In the genomic region with DNA sequence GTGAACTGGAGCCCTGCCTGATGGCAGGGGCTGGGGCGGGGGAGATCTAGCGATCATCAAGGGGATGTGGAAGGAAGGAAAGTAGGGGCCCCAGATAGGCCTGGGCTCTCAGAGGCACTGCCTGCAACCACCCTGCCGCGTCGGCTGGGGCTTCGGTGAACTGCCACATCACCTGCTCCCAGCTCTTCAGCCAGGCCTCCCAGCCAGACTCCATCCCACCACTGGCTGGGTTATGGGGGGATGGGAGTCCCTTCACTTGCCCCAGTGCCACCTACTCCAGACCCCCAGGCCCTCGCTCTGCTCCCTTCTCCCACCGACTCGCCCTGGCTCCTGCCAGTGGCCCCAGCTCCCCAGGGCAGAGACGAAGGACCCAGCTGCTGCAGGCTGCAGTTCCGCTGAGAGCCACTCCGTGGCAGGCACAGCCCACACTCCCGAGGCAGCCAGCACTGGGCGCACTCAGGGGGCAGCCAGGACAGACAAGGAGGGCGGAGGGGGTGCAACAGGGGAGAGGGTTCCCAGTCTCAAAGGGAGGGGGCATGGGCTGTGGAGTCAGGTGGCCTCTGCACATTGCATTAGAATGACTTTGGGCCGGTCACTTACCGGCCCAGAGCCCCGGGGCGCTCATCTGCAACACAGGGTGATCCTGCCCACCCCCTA, we compare ENCODE assay signal across 8 cellular contexts. TPM values are rescaled to one million over a fixed set of nuclear protein-coding genes. Genes with fewer than 3 reads are reported as not detected.
DNase-seq lines count a peak whose midpoint lies in the region; ATAC-seq lines count a peak whose summit lies in the region.

No MANE protein-coding gene starts in this region.

- peak overlapping the region; percentile 15 for H2AFZ ChIP-seq in mesenchymal stem cell (ENCODE audit: low read depth, low read length)

- H3K27ac ChIP-seq in CD4-positive, CD25-positive, alpha-beta regulatory T cell (ENCODE audit: insufficient read depth, low read length, poor library complexity, severe bottlenecking) = no peak overlapping the region
- no peak overlapping the region for H3K27ac ChIP-seq in mesenchymal stem cell (ENCODE audit: low read length, poor library complexity, severe bottlenecking)

- no peak overlapping the region for H4K91ac ChIP-seq in mesenchymal stem cell (ENCODE audit: low read length)

- peaks cover 0 to 20% (median 3%) of the 10 kb centered on the region in 4 donors for H3K4me1 Mint-ChIP-seq in CD4-positive, CD25-positive, alpha-beta regulatory T cell
- H3K4me1 Mint-ChIP-seq in activated CD4-positive, alpha-beta T cell treated with anti-CD3 and anti-CD28 coated beads, Interleukin-2, amount 10 ng/mL, durations not matched to agents 7 days and 5 days = peaks cover 14% of the 10 kb centered on the region

- no peak overlapping the region for H2AK5ac ChIP-seq in mesenchymal stem cell (ENCODE audit: low read length, severe bottlenecking)

- H2BK12ac ChIP-seq in mesenchymal stem cell (ENCODE audit: low read length in 2 of 2) = peak overlapping the region in 1 of 2 experiments; percentile 55

- peak overlapping the region in 1 of 3 donors; percentile 63 for H3K27ac Mint-ChIP-seq in CD4-positive, CD25-positive, alpha-beta regulatory T cell
- no peak overlapping the region for H3K27ac Mint-ChIP-seq in activated CD4-positive, alpha-beta T cell treated with anti-CD3 and anti-CD28 coated beads, Interleukin-2, amount 10 ng/mL, durations not matched to agents 7 days and 5 days

- CTCF ChIA-PET in activated CD4-positive, alpha-beta T cell treated with anti-CD3 and anti-CD28 coated beads, Interleukin-2, amount 10 ng/mL, durations not matched to agents 7 days and 5 days (lab: Charles Lee) = interaction anchor here (0.6 to 2.7 kb wide), 25 partner anchors 9 to 794 kb away, joined by 3 to 13 read pairs (median 4); a partner anchor contains a TSS

- POLR2A ChIA-PET in activated CD4-positive, alpha-beta T cell treated with anti-CD3 and anti-CD28 coated beads, Interleukin-2, amount 10 ng/mL, durations not matched to agents 7 days and 5 days (lab: Charles Lee) = no interaction called here

- ATAC-seq in CD4-positive, CD25-positive, alpha-beta regulatory T cell (ENCODE audit: low read depth in 2 of 2) = peak; percentile 77 to 79
- peak; percentile 79 for ATAC-seq in GM19372 (IDR thresholded peaks at IDR 0.05; ENCODE audit: low read depth, unreplicated experiment)
- peak; percentile 84 for ATAC-seq in stimulated activated naive CD8-positive, alpha-beta T cell treated with anti-CD3 and anti-CD28 coated beads, Interleukin-15, Interleukin-2, amounts not matched to agents 100 U/mL and 50 U/mL, for 24 hours

- H3K27me3 ChIP-seq in CD4-positive, CD25-positive, alpha-beta regulatory T cell (ENCODE audit: control insufficient read depth, insufficient read depth, low read length) = peaks cover 5% of the 10 kb centered on the region
- peaks cover 36 to 85% of the 10 kb centered on the region in 2 experiments for H3K27me3 ChIP-seq in mesenchymal stem cell (ENCODE audit: control insufficient read depth in 1 of 2, insufficient read depth in 1 of 2, low read length in 2 of 2)

- peaks cover 0 to 1% (median 0%) of the 10 kb centered on the region in 7 donors for H3K9me3 Mint-ChIP-seq in CD4-positive, CD25-positive, alpha-beta regulatory T cell
- no peaks in the 10 kb centered on the region for H3K9me3 Mint-ChIP-seq in activated CD4-positive, alpha-beta T cell treated with anti-CD3 and anti-CD28 coated beads, Interleukin-2, amount 10 ng/mL, durations not matched to agents 7 days and 5 days

- no peak overlapping the region for H4K8ac ChIP-seq in mesenchymal stem cell (ENCODE audit: low read length)

- peaks cover 17% of the 10 kb centered on the region for H3K27me3 Mint-ChIP-seq in CD4-positive, CD25-positive, alpha-beta regulatory T cell
- peaks cover 27% of the 10 kb centered on the region for H3K27me3 Mint-ChIP-seq in activated CD4-positive, alpha-beta T cell treated with anti-CD3 and anti-CD28 coated beads, Interleukin-2, amount 10 ng/mL, durations not matched to agents 7 days and 5 days

- H3K79me1 ChIP-seq in mesenchymal stem cell (replicated peaks; ENCODE audit: low read length, poor library complexity, severe bottlenecking) = no peaks in the 10 kb centered on the region

- no peak overlapping the region for H3K4ac ChIP-seq in mesenchymal stem cell (ENCODE audit: low read depth in 1 of 2, low read length in 2 of 2)

- DNase-seq in CD4-positive, CD25-positive, alpha-beta regulatory T cell = peak; percentile 35 to 65 (median 51)
- DNase-seq in Kasumi-1 (lab: John Stamatoyannopoulos, UW) (peak; percentile 63 to 70), dermis blood vessel endothelial cell (peak; percentile 72), mesenchymal stem cell (peak; percentile 57), mesenteric fat pad (ENCODE audit: low spot score) (no peak)
- peak; percentile 65 for DNase-seq in activated CD4-positive, alpha-beta T cell treated with anti-CD3 and anti-CD28 coated beads, Interleukin-2, amount 10 ng/mL, durations not matched to agents 7 days and 5 days
- DNase-seq in stimulated activated naive CD8-positive, alpha-beta T cell treated with anti-CD3 and anti-CD28 coated beads, Interleukin-15, Interleukin-2, amounts not matched to agents 100 U/mL and 50 U/mL, for 24 hours = peak; percentile 66

- no peak overlapping the region for H3K9ac ChIP-seq in mesenchymal stem cell (ENCODE audit: low read length)

- no peak overlapping the region for H2BK5ac ChIP-seq in mesenchymal stem cell (ENCODE audit: low read depth, low read length, poor library complexity, severe bottlenecking)

- H3K9me3 ChIP-seq in CD4-positive, CD25-positive, alpha-beta regulatory T cell (ENCODE audit: control insufficient read depth in 2 of 2, low read length in 2 of 2) = no peaks in the 10 kb centered on the region
- H3K9me3 ChIP-seq in mesenchymal stem cell (ENCODE audit: control insufficient read depth, low read length) = no peaks in the 10 kb centered on the region

- H3K4me3 ChIP-seq in CD4-positive, CD25-positive, alpha-beta regulatory T cell (ENCODE audit: low read depth, low read length) = no peak overlapping the region
- H3K4me3 ChIP-seq in mesenchymal stem cell (ENCODE audit: insufficient read depth in 1 of 2, low read depth in 1 of 2, low read length in 2 of 2) = no peak overlapping the region

- H3K36me3 Mint-ChIP-seq in CD4-positive, CD25-positive, alpha-beta regulatory T cell = peaks cover 2% of the 10 kb centered on the region
- no peaks in the 10 kb centered on the region for H3K36me3 Mint-ChIP-seq in activated CD4-positive, alpha-beta T cell treated with anti-CD3 and anti-CD28 coated beads, Interleukin-2, amount 10 ng/mL, durations not matched to agents 7 days and 5 days (ENCODE audit: low read depth)

- H3K4me2 ChIP-seq in mesenchymal stem cell (ENCODE audit: low read length, poor library complexity, severe bottlenecking) = no peak overlapping the region

- 39% methylated on average over 13 of the region's 19 CpGs for WGBS in mesenchymal stem cell

- H3K14ac ChIP-seq in mesenchymal stem cell (ENCODE audit: low read length in 2 of 2) = no peak overlapping the region

- H3K36me3 ChIP-seq in CD4-positive, CD25-positive, alpha-beta regulatory T cell (ENCODE audit: control insufficient read depth, insufficient read depth, low read length) = no peaks in the 10 kb centered on the region
- H3K36me3 ChIP-seq in mesenchymal stem cell (ENCODE audit: control insufficient read depth in 1 of 2, insufficient read depth in 2 of 2, low read depth in 1 of 2, low read length in 2 of 2) = no peaks in the 10 kb centered on the region

- no peak overlapping the region for H3K4me3 Mint-ChIP-seq in CD4-positive, CD25-positive, alpha-beta regulatory T cell
- no peak overlapping the region for H3K4me3 Mint-ChIP-seq in activated CD4-positive, alpha-beta T cell treated with anti-CD3 and anti-CD28 coated beads, Interleukin-2, amount 10 ng/mL, durations not matched to agents 7 days and 5 days

- H3K4me1 ChIP-seq in CD4-positive, CD25-positive, alpha-beta regulatory T cell (ENCODE audit: control insufficient read depth, insufficient read depth, low read length, poor library complexity, severe bottlenecking) = peaks cover 6% of the 10 kb centered on the region
- H3K4me1 ChIP-seq in mesenchymal stem cell (ENCODE audit: control insufficient read depth, insufficient read depth, low read depth, low read length) = peaks cover 16% of the 10 kb centered on the region

- peak overlapping the region in 1 of 2 experiments; percentile 34 for H3K18ac ChIP-seq in mesenchymal stem cell (ENCODE audit: low read depth in 1 of 2, low read length in 2 of 2)

- H2BK120ac ChIP-seq in mesenchymal stem cell (ENCODE audit: low read depth, low read length) = no peak overlapping the region

- H2BK15ac ChIP-seq in mesenchymal stem cell (ENCODE audit: low read depth, poor library complexity, severe bottlenecking) = no peak overlapping the region

- H3K23ac ChIP-seq in mesenchymal stem cell (ENCODE audit: low read length in 2 of 2) = no peak overlapping the region

RNA-seq across cellular contexts. Expression of a gene that starts 15.2 kb away (rescaled TPM):
- total RNA-seq in CD4-positive, CD25-positive, alpha-beta regulatory T cell = 3.5 TPM
- 1 to 10 TPM in 3 of 4 donors, under 1 TPM in 1; 0.83 to 2.8 (median 1.5) TPM for polyA plus RNA-seq in CD4-positive, CD25-positive, alpha-beta regulatory T cell
- total RNA-seq in activated CD4-positive, alpha-beta T cell treated with anti-CD3 and anti-CD28 coated beads, Interleukin-2, amount 10 ng/mL, durations not matched to agents 7 days and 5 days = under 1 TPM; 0.27 to 0.30 TPM
- total RNA-seq in dermis blood vessel endothelial cell (under 0.01 TPM in 1 of 2 replicates, not detected in the other), mesenteric fat pad (0.32 TPM)
- 0.87 TPM for polyA plus RNA-seq in mesenchymal stem cell (2013, experiment 1 of 2)
- polyA plus RNA-seq in mesenchymal stem cell (2013, experiment 2 of 2) = 0.92 TPM

RNA-seq across cellular contexts. Expression of a gene that starts 27.9 kb away (rescaled TPM):
- total RNA-seq in CD4-positive, CD25-positive, alpha-beta regulatory T cell = 10.7 TPM
- 1 to 10 TPM; 3.2 to 8.8 (median 7.1) TPM for polyA plus RNA-seq in CD4-positive, CD25-positive, alpha-beta regulatory T cell
- total RNA-seq in activated CD4-positive, alpha-beta T cell treated with anti-CD3 and anti-CD28 coated beads, Interleukin-2, amount 10 ng/mL, durations not matched to agents 7 days and 5 days = 10 to 100 TPM; 21.6 to 22.3 TPM
- total RNA-seq in dermis blood vessel endothelial cell (33.4 and 103 TPM in 2 replicates), mesenteric fat pad (57.1 TPM)
- 4.7 TPM for polyA plus RNA-seq in mesenchymal stem cell (2013, experiment 1 of 2)
- 3.5 TPM for polyA plus RNA-seq in mesenchymal stem cell (2013, experiment 2 of 2)
